10 cellular contexts compared by ENCODE assay signal in genomic region chr22:50262460-50262911, GRCh38. TPM values are rescaled to one million over a fixed set of nuclear protein-coding genes. Genes with fewer than 3 reads are reported as not detected.
DNase-seq lines count a peak whose midpoint lies in the region; ATAC-seq, FAIRE-seq and TF ChIP-seq lines count a peak whose summit lies in the region.
"Had no signal": no experiment of that assay in that cellular context is flagged by ENCODE, and none has a peak within 500 bp of the region (broad histone marks: within the 10 kb centered on the region; RNA-seq: fewer than 3 reads in every experiment).

No MANE protein-coding gene starts in this region.

- ATAC-seq in activated T-cell treated with anti-CD3 and anti-CD28 coated beads, Interleukin-2, amount 50 U/mL, for 4 hours, result no peak
- peak; percentile 29 for ATAC-seq in GM12878
- peak in 3 of 4 donors; percentile 28 to 42 (median 37) for ATAC-seq in psoas muscle
- no peak for ATAC-seq in GM18870 (IDR thresholded peaks at IDR 0.05; ENCODE audit: unreplicated experiment)

- WGBS in GM12878 (ENCODE audit: insufficient coverage, insufficient replicate concordance, low lambda C conversion rate, missing lambda C conversion rate), result 42% methylated on average over 7 of the region's 7 CpGs
- 30 to 55% (median 39%) methylated on average over 7 of the region's 7 CpGs for WGBS in psoas muscle, 3 donors

- no peak for TF ChIP-seq POLR2A in GM12878 (IDR thresholded peaks at IDR 0.05; ENCODE audit: low read depth, low read length)

- peaks cover 8% of the 10 kb centered on the region for H3K4me1 Mint-ChIP-seq in activated T-cell treated with anti-CD3 and anti-CD28 coated beads, Interleukin-2, amount 50 U/mL, for 4 hours (ENCODE audit: low read depth)

- H3K4me2 ChIP-seq in GM12878 (ENCODE audit: control insufficient read depth, insufficient read depth), result no peak overlapping the region; the same call in 1 of the 2 replicates

- TF ChIP-seq CTCF in GM12878 (IDR thresholded peaks at IDR 0.05 in 2 of 3, conservative IDR thresholded peaks at IDR 0.05 in 1 of 3; ENCODE audit: control insufficient read depth in 2 of 3, extremely low read depth in 1 of 3, insufficient read depth in 1 of 3, low read depth in 3 of 3, low read length in 3 of 3) (no peak), psoas muscle (IDR thresholded peaks at IDR 0.05) (no peak)

- intact Hi-C loops in GM12878 (cut with micrococcal nuclease; ENCODE audit: unreplicated experiment) (no loop called here), psoas muscle (cut with DNase I) (no loop called here)

- H3K4me1 ChIP-seq in GM12878 (ENCODE audit: control insufficient read depth, insufficient read depth, low read length) (peaks cover 14% of the 10 kb centered on the region), psoas muscle (peaks cover 46% of the 10 kb centered on the region)
- H3K4me1 ChIP-seq in effector memory CD4-positive, alpha-beta T cell (ENCODE audit: control insufficient read depth, insufficient read depth, low read length, poor library complexity, severe bottlenecking), result no peaks in the 10 kb centered on the region

- H3K27ac ChIP-seq in GM12878 (ENCODE audit: control insufficient read depth, insufficient read depth), result no peak overlapping the region
- H3K27ac ChIP-seq in psoas muscle, result peak overlapping the region; percentile 91
- H3K27ac ChIP-seq in effector memory CD4-positive, alpha-beta T cell (ENCODE audit: insufficient read depth, low read length, poor library complexity, severe bottlenecking), result no peak overlapping the region

- SMC1A ChIA-PET in GM12878 (lab: Charles Lee; ENCODE audit: uncharacterized antibody, unreplicated experiment), result interaction anchor here (1.2 to 1.4 kb wide), 2 partner anchors 11 kb away, joined by 3 read pairs; partner anchors contain the start of gene HDAC10

- RAD21 ChIA-PET in GM12878 (lab: Charles Lee; ENCODE audit: unreplicated experiment), result no interaction called here

- H3K27me3 ChIP-seq in GM12878 (replicated peaks in 1 of 2; ENCODE audit: control insufficient read depth in 2 of 2, insufficient read depth in 2 of 2, low read length in 1 of 2), result no peaks in the 10 kb centered on the region
- no peaks in the 10 kb centered on the region for H3K27me3 ChIP-seq in psoas muscle (ENCODE audit: insufficient read depth in 3 of 3, low read length in 2 of 3)
- peaks cover 17% of the 10 kb centered on the region for H3K27me3 ChIP-seq in effector memory CD4-positive, alpha-beta T cell (replicated peaks; ENCODE audit: control insufficient read depth, insufficient read depth, low read length, poor library complexity, severe bottlenecking)

- no peak for TF ChIP-seq EP300 in GM12878 (IDR thresholded peaks at IDR 0.05; ENCODE audit: borderline replicate concordance in 1 of 2, control insufficient read depth in 1 of 2, low read depth in 2 of 2, low read length in 2 of 2)

- H3K27me3 Mint-ChIP-seq in activated T-cell treated with anti-CD3 and anti-CD28 coated beads, Interleukin-2, amount 50 U/mL, for 4 hours (ENCODE audit: low read depth), result peaks cover 27% of the 10 kb centered on the region

- in situ Hi-C loops in GM12878 (cut with MboI), result no loop called here

- H3K4me3 ChIP-seq in GM12878, result no peak overlapping the region
- H3K4me3 ChIP-seq in psoas muscle, result peak overlapping the region; percentile 84
- H3K4me3 ChIP-seq in effector memory CD4-positive, alpha-beta T cell (ENCODE audit: insufficient read depth, low read depth, low read length, poor library complexity, severe bottlenecking), result no peak overlapping the region

- no peaks in the 10 kb centered on the region for H3K9me3 ChIP-seq in GM12878 (replicated peaks; ENCODE audit: control insufficient read depth, insufficient read depth, low read length)
- no peaks in the 10 kb centered on the region for H3K9me3 ChIP-seq in psoas muscle
- no peaks in the 10 kb centered on the region for H3K9me3 ChIP-seq in effector memory CD4-positive, alpha-beta T cell (ENCODE audit: control insufficient read depth, low read length)
- H3K9me3 ChIP-seq: upper lobe of left lung had no signal

- no peak for DNase-seq in activated T-cell treated with anti-CD3 and anti-CD28 coated beads, Interleukin-2, amount 50 U/mL, for 4 hours
- DNase-seq in activated T-cell treated with anti-CD3 and anti-CD28 coated beads, Interleukin-2, amount 50 U/mL, for 1 hour, result no peak
- peak; percentile 34 for DNase-seq in NCI-H510A treated with DMSO at 0.1 percent for 48 hours (lab: John Stamatoyannopoulos, UW)
- DNase-seq in GM12878 (ENCODE audit: low read depth, low spot score), result no peak
- DNase-seq in psoas muscle, result peak in 1 of 2 donors; percentile 83
- DNase-seq in effector memory CD4-positive, alpha-beta T cell, result no peak
- no peak for DNase-seq in NCI-H345 treated with DMSO at 0.1 percent for 48 hours (lab: John Stamatoyannopoulos, UW; ENCODE audit: unreplicated experiment)
- DNase-seq: DMS153 had no signal

- H3K9me3 Mint-ChIP-seq in activated T-cell treated with anti-CD3 and anti-CD28 coated beads, Interleukin-2, amount 50 U/mL, for 4 hours, result no peaks in the 10 kb centered on the region

- TF ChIP-seq RAD21 in GM12878 (IDR thresholded peaks at IDR 0.05; ENCODE audit: insufficient read depth, low read depth, low read length), result no peak

- H3K36me3 ChIP-seq in GM12878 (ENCODE audit: control insufficient read depth in 2 of 2, insufficient read depth in 2 of 2, low read length in 1 of 2) (no peaks in the 10 kb centered on the region), psoas muscle (ENCODE audit: insufficient read depth in 1 of 2, low read depth in 1 of 2) (no peaks in the 10 kb centered on the region)
- no peaks in the 10 kb centered on the region for H3K36me3 ChIP-seq in effector memory CD4-positive, alpha-beta T cell (ENCODE audit: control insufficient read depth, insufficient read depth, low read length)

- H4K20me1 ChIP-seq in GM12878 (ENCODE audit: control insufficient read depth, insufficient read depth), result no peaks in the 10 kb centered on the region

- CTCF ChIA-PET in GM12878 (lab: Yijun Ruan, JAX), result interaction anchor here (1.3 to 1.4 kb wide), 2 partner anchors 10 to 79 kb away, joined by 4 to 10 read pairs; partner anchors contain the start of gene HDAC10

- H3K36me3 Mint-ChIP-seq in activated T-cell treated with anti-CD3 and anti-CD28 coated beads, Interleukin-2, amount 50 U/mL, for 4 hours (ENCODE audit: insufficient read depth), result no peaks in the 10 kb centered on the region

- no peak overlapping the region for H2AFZ ChIP-seq in GM12878 (ENCODE audit: control insufficient read depth, low read depth, low read length)

- H3K79me2 ChIP-seq in GM12878 (ENCODE audit: control insufficient read depth, insufficient read depth, low read length), result peaks cover 8% of the 10 kb centered on the region

- BruUV-seq in GM12878 (replicated peaks; lab: Mats Ljungman, UMichigan), result no TSS peak

- FAIRE-seq in GM12878 (lab: Jason Lieb, UNC), result no peak

- peak overlapping the region; percentile 55 for H3K4me3 Mint-ChIP-seq in activated T-cell treated with anti-CD3 and anti-CD28 coated beads, Interleukin-2, amount 50 U/mL, for 4 hours

- no peak overlapping the region for H3K9ac ChIP-seq in GM12878 (ENCODE audit: control insufficient read depth, insufficient read depth, low read length)

- POLR2A ChIA-PET in GM12878 (lab: Charles Lee), result interaction anchor here (1.2 to 3.3 kb wide), 2 partner anchors 9 to 12 kb away, joined by 5 to 15 read pairs; partner anchors contain the start of gene HDAC10

RNA-seq across cellular contexts. Expression of gene MAPK12, which starts 1.0 kb away (rescaled TPM):
- 1 to 10 TPM; 3.3 to 4.3 (median 3.9) TPM for total RNA-seq in activated T-cell treated with anti-CD3 and anti-CD28 coated beads, Interleukin-2, amount 50 U/mL, for 4 hours
- total RNA-seq in GM12878 (2013; cell fraction: nucleolus; rRNA removed), result 54.9 and 65.7 TPM in 2 replicates
- 22.8 and 23.0 TPM in 2 replicates for total RNA-seq in GM12878 (2014; rRNA removed)
- 14.5 and 16.5 TPM in 2 replicates for total RNA-seq in GM12878 (2014; rRNA removed; fragmentation: Illumina TruSeq; extraction: Trizol)
- 34.0 and 38.9 TPM in 2 replicates for total RNA-seq in GM12878 (2021)
- 6.8 TPM for polyA plus RNA-seq in GM12878 (2011; ENCODE audit: low read depth)
- polyA plus RNA-seq in GM12878 (2011; rRNA removed), result 7.5 and 16.1 TPM in 2 replicates
- 22.6 and 27.5 TPM in 2 replicates for polyA plus RNA-seq in GM12878 (2011; cell fraction: cytosol; rRNA removed)
- 130 and 145 TPM in 2 replicates for polyA plus RNA-seq in GM12878 (2011; cell fraction: nucleus; rRNA removed)
- 15.0 and 21.3 TPM in 2 replicates for polyA plus RNA-seq in GM12878 (2012)
- polyA plus RNA-seq in GM12878 (2014; fragmentation: Illumina TruSeq; extraction: Trizol), result 3.6 and 16.1 TPM in 2 replicates
- polyA plus RNA-seq in GM12878 (2014; fragmentation: Nextera tagmentation; extraction: Ambion mirVana), result 1 to 10 TPM; 1.1 to 3.8 TPM
- 32.0 and 33.2 TPM in 2 replicates for polyA plus RNA-seq in GM12878 (2014; rRNA removed)
- 10 to 100 TPM in 1 of 2 experiments, 1 to 10 TPM in 1; 9.5 to 17.1 TPM for polyA plus RNA-seq in GM12878 (2016; fragmentation: Nextera tagmentation; extraction: Ambion mirVana)
- 12.6 and 18.3 TPM in 2 replicates for polyA minus RNA-seq in GM12878 (2011; rRNA and poly(A)+ RNA removed)
- 7.8 and 10.4 TPM in 2 replicates for polyA minus RNA-seq in GM12878 (2011; cell fraction: cytosol; rRNA and poly(A)+ RNA removed)
- polyA minus RNA-seq in GM12878 (2011; cell fraction: nucleus; rRNA and poly(A)+ RNA removed), result 25.1 and 35.3 TPM in 2 replicates
- 100 to 1,000 TPM; 107 to 178 (median 145) TPM for total RNA-seq in psoas muscle
- polyA plus RNA-seq in psoas muscle, result 100 to 1,000 TPM in 2 of 3 donors, 10 to 100 TPM in 1; 57.4 to 148 (median 131) TPM

RNA-seq across cellular contexts. Expression of gene MAPK11, which starts 7.7 kb away (rescaled TPM):
- 10 to 100 TPM in 1 of 3 donors, 1 to 10 TPM in 2; 9.4 to 10.1 (median 9.8) TPM for total RNA-seq in activated T-cell treated with anti-CD3 and anti-CD28 coated beads, Interleukin-2, amount 50 U/mL, for 4 hours
- 5.1 and 5.8 TPM in 2 replicates for total RNA-seq in GM12878 (2013; cell fraction: nucleolus; rRNA removed)
- total RNA-seq in GM12878 (2014; rRNA removed), result 9.4 and 10.0 TPM in 2 replicates
- 3.8 and 4.0 TPM in 2 replicates for total RNA-seq in GM12878 (2014; rRNA removed; fragmentation: Illumina TruSeq; extraction: Trizol)
- total RNA-seq in GM12878 (2021), result 10.8 and 12.8 TPM in 2 replicates
- 2.6 TPM for polyA plus RNA-seq in GM12878 (2011; ENCODE audit: low read depth)
- polyA plus RNA-seq in GM12878 (2011; rRNA removed), result 2.5 and 6.2 TPM in 2 replicates
- polyA plus RNA-seq in GM12878 (2011; cell fraction: cytosol; rRNA removed), result 5.7 and 9.1 TPM in 2 replicates
- polyA plus RNA-seq in GM12878 (2011; cell fraction: nucleus; rRNA removed), result 33.9 and 40.9 TPM in 2 replicates
- polyA plus RNA-seq in GM12878 (2012), result 6.6 and 7.4 TPM in 2 replicates
- 1.4 and 3.7 TPM in 2 replicates for polyA plus RNA-seq in GM12878 (2014; fragmentation: Illumina TruSeq; extraction: Trizol)
- polyA plus RNA-seq in GM12878 (2014; fragmentation: Nextera tagmentation; extraction: Ambion mirVana), result under 1 TPM; 0.05 to 0.16 TPM
- 11.6 and 14.0 TPM in 2 replicates for polyA plus RNA-seq in GM12878 (2014; rRNA removed)
- polyA plus RNA-seq in GM12878 (2016; fragmentation: Nextera tagmentation; extraction: Ambion mirVana), result under 1 TPM; 0.44 to 0.58 TPM
- polyA minus RNA-seq in GM12878 (2011; rRNA and poly(A)+ RNA removed), result 3.4 and 6.0 TPM in 2 replicates
- polyA minus RNA-seq in GM12878 (2011; cell fraction: cytosol; rRNA and poly(A)+ RNA removed), result 2.1 and 3.0 TPM in 2 replicates
- polyA minus RNA-seq in GM12878 (2011; cell fraction: nucleus; rRNA and poly(A)+ RNA removed), result 2.9 and 3.2 TPM in 2 replicates
- 1 to 10 TPM; 4.4 to 6.3 (median 5.4) TPM for total RNA-seq in psoas muscle
- polyA plus RNA-seq in psoas muscle, result 1 to 10 TPM; 1.7 to 5.3 (median 4.0) TPM

RNA-seq across cellular contexts. Expression of gene HDAC10, which starts 11.4 kb away (rescaled TPM):
- total RNA-seq in activated T-cell treated with anti-CD3 and anti-CD28 coated beads, Interleukin-2, amount 50 U/mL, for 4 hours, result 10 to 100 TPM; 45.1 to 50.6 (median 48.2) TPM
- 111 and 138 TPM in 2 replicates for total RNA-seq in GM12878 (2013; cell fraction: nucleolus; rRNA removed)
- total RNA-seq in GM12878 (2014; rRNA removed) (13.8 and 20.5 TPM in 2 replicates), GM12878 (2014; rRNA removed; fragmentation: Illumina TruSeq; extraction: Trizol) (3.9 and 5.1 TPM in 2 replicates), GM12878 (2021) (42.4 and 48.6 TPM in 2 replicates), psoas muscle (10 to 100 TPM; 13.5 to 19.4 (median 15.3) TPM)
- polyA plus RNA-seq in GM12878 (2011; ENCODE audit: low read depth), result 19.5 TPM
- polyA plus RNA-seq in GM12878 (2011; rRNA removed) (4.4 and 7.9 TPM in 2 replicates), GM12878 (2014; fragmentation: Illumina TruSeq; extraction: Trizol) (1.2 and 4.3 TPM in 2 replicates), GM12878 (2014; fragmentation: Nextera tagmentation; extraction: Ambion mirVana) (under 1 TPM; 0.26 to 0.51 TPM), GM12878 (2014; rRNA removed) (42.3 and 51.7 TPM in 2 replicates), GM12878 (2016; fragmentation: Nextera tagmentation; extraction: Ambion mirVana) (1 to 10 TPM; 4.5 to 5.0 TPM), psoas muscle (1 to 10 TPM; 4.3 to 5.3 (median 5.1) TPM)
- 6.1 and 11.1 TPM in 2 replicates for polyA plus RNA-seq in GM12878 (2011; cell fraction: cytosol; rRNA removed)
- polyA plus RNA-seq in GM12878 (2011; cell fraction: nucleus; rRNA removed), result 298 and 323 TPM in 2 replicates
- 62.3 and 69.8 TPM in 2 replicates for polyA plus RNA-seq in GM12878 (2012)
- 9.3 and 15.4 TPM in 2 replicates for polyA minus RNA-seq in GM12878 (2011; rRNA and poly(A)+ RNA removed)
- polyA minus RNA-seq in GM12878 (2011; cell fraction: cytosol; rRNA and poly(A)+ RNA removed), result 11.4 and 11.5 TPM in 2 replicates
- polyA minus RNA-seq in GM12878 (2011; cell fraction: nucleus; rRNA and poly(A)+ RNA removed), result 51.5 and 73.5 TPM in 2 replicates

RNA-seq across cellular contexts. Expression of gene TUBGCP6, which starts 17.7 kb away (rescaled TPM):
- 10 to 100 TPM; 44.5 to 50.6 (median 48.3) TPM for total RNA-seq in activated T-cell treated with anti-CD3 and anti-CD28 coated beads, Interleukin-2, amount 50 U/mL, for 4 hours
- total RNA-seq in GM12878 (2013; cell fraction: nucleolus; rRNA removed), result 117 and 138 TPM in 2 replicates
- 29.8 and 31.1 TPM in 2 replicates for total RNA-seq in GM12878 (2014; rRNA removed)
- total RNA-seq in GM12878 (2014; rRNA removed; fragmentation: Illumina TruSeq; extraction: Trizol), result 9.7 and 10.4 TPM in 2 replicates
- total RNA-seq in GM12878 (2021), result 33.3 and 41.4 TPM in 2 replicates
- 14.9 TPM for polyA plus RNA-seq in GM12878 (2011; ENCODE audit: low read depth)
- 7.7 and 16.1 TPM in 2 replicates for polyA plus RNA-seq in GM12878 (2011; rRNA removed)
- 16.2 and 26.4 TPM in 2 replicates for polyA plus RNA-seq in GM12878 (2011; cell fraction: cytosol; rRNA removed)
- 370 and 394 TPM in 2 replicates for polyA plus RNA-seq in GM12878 (2011; cell fraction: nucleus; rRNA removed)
- polyA plus RNA-seq in GM12878 (2012), result 31.4 and 32.3 TPM in 2 replicates
- polyA plus RNA-seq in GM12878 (2014; fragmentation: Illumina TruSeq; extraction: Trizol), result 5.7 and 9.6 TPM in 2 replicates
- 1 to 10 TPM in 1 of 2 experiments, under 1 TPM in 1; 0.74 to 2.0 TPM for polyA plus RNA-seq in GM12878 (2014; fragmentation: Nextera tagmentation; extraction: Ambion mirVana)
- polyA plus RNA-seq in GM12878 (2014; rRNA removed), result 35.5 and 42.2 TPM in 2 replicates
- 10 to 100 TPM; 22.8 to 23.0 TPM for polyA plus RNA-seq in GM12878 (2016; fragmentation: Nextera tagmentation; extraction: Ambion mirVana)
- polyA minus RNA-seq in GM12878 (2011; rRNA and poly(A)+ RNA removed), result 13.4 and 15.0 TPM in 2 replicates
- 10.2 and 10.4 TPM in 2 replicates for polyA minus RNA-seq in GM12878 (2011; cell fraction: cytosol; rRNA and poly(A)+ RNA removed)
- polyA minus RNA-seq in GM12878 (2011; cell fraction: nucleus; rRNA and poly(A)+ RNA removed), result 32.4 and 44.1 TPM in 2 replicates
- total RNA-seq in psoas muscle, result 10 to 100 TPM; 18.0 to 21.8 (median 19.0) TPM
- polyA plus RNA-seq in psoas muscle, result 10 to 100 TPM in 2 of 3 donors, 1 to 10 TPM in 1; 9.5 to 11.2 (median 10.6) TPM

RNA-seq across cellular contexts. Expression of gene PLXNB2, which starts 45.0 kb away (rescaled TPM):
- total RNA-seq in activated T-cell treated with anti-CD3 and anti-CD28 coated beads, Interleukin-2, amount 50 U/mL, for 4 hours, result 1 to 10 TPM; 4.0 to 4.8 (median 4.7) TPM
- 180 and 204 TPM in 2 replicates for total RNA-seq in GM12878 (2013; cell fraction: nucleolus; rRNA removed)
- 32.6 and 42.0 TPM in 2 replicates for total RNA-seq in GM12878 (2014; rRNA removed)
- total RNA-seq in GM12878 (2014; rRNA removed; fragmentation: Illumina TruSeq; extraction: Trizol), result 19.8 and 21.8 TPM in 2 replicates
- 133 and 134 TPM in 2 replicates for total RNA-seq in GM12878 (2021)
- 25.4 TPM for polyA plus RNA-seq in GM12878 (2011; ENCODE audit: low read depth)
- polyA plus RNA-seq in GM12878 (2011; rRNA removed), result 19.9 and 41.8 TPM in 2 replicates
- polyA plus RNA-seq in GM12878 (2011; cell fraction: cytosol; rRNA removed), result 57.3 and 73.0 TPM in 2 replicates
- 319 and 335 TPM in 2 replicates for polyA plus RNA-seq in GM12878 (2011; cell fraction: nucleus; rRNA removed)
- polyA plus RNA-seq in GM12878 (2012), result 53.9 and 72.5 TPM in 2 replicates
- polyA plus RNA-seq in GM12878 (2014; fragmentation: Illumina TruSeq; extraction: Trizol), result 6.3 and 23.5 TPM in 2 replicates
- 1 to 10 TPM in 1 of 2 experiments, under 1 TPM in 1; 0.68 to 4.5 TPM for polyA plus RNA-seq in GM12878 (2014; fragmentation: Nextera tagmentation; extraction: Ambion mirVana)
- polyA plus RNA-seq in GM12878 (2014; rRNA removed), result 65.4 and 84.9 TPM in 2 replicates
- 10 to 100 TPM; 69.3 to 80.0 TPM for polyA plus RNA-seq in GM12878 (2016; fragmentation: Nextera tagmentation; extraction: Ambion mirVana)
- 52.2 and 84.0 TPM in 2 replicates for polyA minus RNA-seq in GM12878 (2011; rRNA and poly(A)+ RNA removed)
- polyA minus RNA-seq in GM12878 (2011; cell fraction: cytosol; rRNA and poly(A)+ RNA removed), result 54.8 and 57.2 TPM in 2 replicates
- 57.8 and 74.9 TPM in 2 replicates for polyA minus RNA-seq in GM12878 (2011; cell fraction: nucleus; rRNA and poly(A)+ RNA removed)
- 10 to 100 TPM; 13.6 to 43.7 (median 15.0) TPM for total RNA-seq in psoas muscle
- polyA plus RNA-seq in psoas muscle, result 10 to 100 TPM in 1 of 3 donors, 1 to 10 TPM in 2; 3.9 to 11.6 (median 5.8) TPM

Comparison
In these comparisons a context has a peak if more than half of its experiments do, and no peak if none do; other contexts are left out.
1. ATAC-seq: peak in GM12878 (single experiment) and psoas muscle (3 of 4); none in activated T-cell treated with anti-CD3 and anti-CD28 coated beads, Interleukin-2, amount 50 U/mL, for 4 hours (0 of 2) and GM18870 (single experiment).